20 cellular contexts compared by ENCODE assay signal in genomic region chr3:122461834-122462233, GRCh38.
"Had no signal": no experiment of that assay in that cellular context is flagged by ENCODE, and none has a peak within 500 bp of the region (broad histone marks: within the 10 kb centered on the region; RNA-seq: fewer than 3 reads in every experiment).

No MANE protein-coding gene starts in this region.

- H3K4me3 ChIP-seq: coronary artery, heart left ventricle, lung, ovary, psoas muscle, tibial artery had no signal

- DNase-seq: activated CD4-positive, alpha-beta memory T cell treated with anti-CD3 and anti-CD28 coated beads, Interleukin-2, amount 10 ng/mL, durations not matched to agents 7 days and 5 days; activated CD4-positive, alpha-beta T cell treated with anti-CD3 and anti-CD28 coated beads, Interleukin-2, amount 10 ng/mL, durations not matched to agents 24 days and 14 days; activated gamma-delta T cell treated with Interleukin-2 at 50 U/mL for 16 hours; amniotic stem cell; cerebellar nuclear complex; heart left ventricle; naive thymus-derived CD8-positive, alpha-beta T cell; ovary; psoas muscle; right cardiac atrium; stimulated activated CD4-positive, alpha-beta T cell treated with anti-CD3 and anti-CD28 coated beads, Interleukin-1b, Interleukin-23, amount 100 ng/mL, for 48 hours; stimulated activated naive CD8-positive, alpha-beta T cell treated with anti-CD3 and anti-CD28 coated beads, Interleukin-15, amount 100 ng/mL, for 72 hours; tibial artery had no signal

- H3K36me3 ChIP-seq: ovary had no signal

- H3K4me1 ChIP-seq: heart left ventricle, psoas muscle, tibial artery had no signal

- H3K27ac Mint-ChIP-seq: activated CD4-positive, alpha-beta memory T cell treated with anti-CD3 and anti-CD28 coated beads, Interleukin-2, amount 10 ng/mL, durations not matched to agents 7 days and 5 days; activated CD4-positive, alpha-beta T cell treated with anti-CD3 and anti-CD28 coated beads, Interleukin-2, amount 10 ng/mL, durations not matched to agents 24 days and 14 days; activated naive CD8-positive, alpha-beta T cell; activated T-helper 1 cell treated with anti-CD3 and anti-CD28 coated beads, Interleukin-12 subunit alpha, Interleukin-12 subunit beta, Interleukin-2, Interleukin-4 antibody, amounts not matched to agents 30 ng/mL and 10 ng/mL and 1 ng/mL, durations not matched to agents 14 hours and 24 hours and 36 hours; T-helper 1 cell treated with Interleukin-12 subunit alpha and Interleukin-12 subunit beta and Interleukin-4 antibody, amounts not matched to agents 30 μg/mL and 1 μg/mL, for 36 hours had no signal

- ATAC-seq: heart left ventricle; naive thymus-derived CD8-positive, alpha-beta T cell; psoas muscle; right cardiac atrium; stimulated activated naive CD8-positive, alpha-beta T cell treated with anti-CD3 and anti-CD28 coated beads, Interleukin-15, amount 100 ng/mL, for 72 hours had no signal

- H3K27me3 Mint-ChIP-seq: activated CD4-positive, alpha-beta memory T cell treated with anti-CD3 and anti-CD28 coated beads, Interleukin-2, amount 10 ng/mL, durations not matched to agents 7 days and 5 days; activated CD4-positive, alpha-beta T cell treated with anti-CD3 and anti-CD28 coated beads, Interleukin-2, amount 10 ng/mL, durations not matched to agents 24 days and 14 days; activated naive CD8-positive, alpha-beta T cell; naive thymus-derived CD8-positive, alpha-beta T cell; stimulated activated naive CD8-positive, alpha-beta T cell treated with anti-CD3 and anti-CD28 coated beads, Interleukin-15, amount 100 ng/mL, for 72 hours had no signal

- H3K4me1 Mint-ChIP-seq: activated CD4-positive, alpha-beta memory T cell treated with anti-CD3 and anti-CD28 coated beads, Interleukin-2, amount 10 ng/mL, durations not matched to agents 7 days and 5 days had no signal

- H3K4me3 Mint-ChIP-seq: activated CD4-positive, alpha-beta memory T cell treated with anti-CD3 and anti-CD28 coated beads, Interleukin-2, amount 10 ng/mL, durations not matched to agents 7 days and 5 days; activated CD4-positive, alpha-beta T cell treated with anti-CD3 and anti-CD28 coated beads, Interleukin-2, amount 10 ng/mL, durations not matched to agents 24 days and 14 days; activated naive CD8-positive, alpha-beta T cell; activated T-helper 1 cell treated with anti-CD3 and anti-CD28 coated beads, Interleukin-12 subunit alpha, Interleukin-12 subunit beta, Interleukin-2, Interleukin-4 antibody, amounts not matched to agents 30 ng/mL and 10 ng/mL and 1 ng/mL, durations not matched to agents 14 hours and 24 hours and 36 hours; naive thymus-derived CD8-positive, alpha-beta T cell; stimulated activated naive CD8-positive, alpha-beta T cell treated with anti-CD3 and anti-CD28 coated beads, Interleukin-15, amount 100 ng/mL, for 72 hours; T-helper 1 cell treated with Interleukin-12 subunit alpha and Interleukin-12 subunit beta and Interleukin-4 antibody, amounts not matched to agents 30 μg/mL and 1 μg/mL, for 36 hours had no signal

- H3K9me3 ChIP-seq: heart left ventricle, ovary, psoas muscle, tibial artery had no signal

- H3K27me3 ChIP-seq: heart left ventricle, ovary, tibial artery had no signal

- FAIRE-seq: bronchial epithelial cell, keratinocyte had no signal

- H3K9me3 Mint-ChIP-seq: activated CD4-positive, alpha-beta memory T cell treated with anti-CD3 and anti-CD28 coated beads, Interleukin-2, amount 10 ng/mL, durations not matched to agents 7 days and 5 days; activated CD4-positive, alpha-beta T cell treated with anti-CD3 and anti-CD28 coated beads, Interleukin-2, amount 10 ng/mL, durations not matched to agents 24 days and 14 days; activated T-helper 1 cell treated with anti-CD3 and anti-CD28 coated beads, Interleukin-12 subunit alpha, Interleukin-12 subunit beta, Interleukin-2, Interleukin-4 antibody, amounts not matched to agents 30 ng/mL and 10 ng/mL and 1 ng/mL, durations not matched to agents 14 hours and 24 hours and 36 hours; naive thymus-derived CD8-positive, alpha-beta T cell; stimulated activated naive CD8-positive, alpha-beta T cell treated with anti-CD3 and anti-CD28 coated beads, Interleukin-15, amount 100 ng/mL, for 72 hours; T-helper 1 cell treated with Interleukin-12 subunit alpha and Interleukin-12 subunit beta and Interleukin-4 antibody, amounts not matched to agents 30 μg/mL and 1 μg/mL, for 36 hours had no signal
